14 cellular contexts compared by ENCODE assay signal in the genomic region with DNA sequence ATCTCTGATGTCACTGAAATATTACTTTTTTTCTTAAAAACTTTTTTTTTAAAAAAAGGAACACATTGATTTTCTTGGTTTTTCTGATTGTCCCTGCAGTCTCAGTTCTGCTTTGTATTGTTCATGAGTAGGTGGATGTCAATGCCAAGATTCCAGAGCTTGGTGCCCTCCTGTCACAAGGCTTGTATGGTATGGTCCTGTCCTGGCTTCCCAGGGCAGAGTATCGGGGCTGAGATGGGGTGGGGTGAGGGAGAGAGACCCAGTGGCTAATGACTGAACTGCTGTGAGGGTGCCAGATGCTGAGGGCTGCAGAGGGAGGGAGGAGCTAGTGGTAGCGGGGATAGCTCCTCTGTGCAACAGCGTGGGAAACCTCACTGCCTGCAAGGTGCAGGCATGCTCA. TPM values are rescaled to one million over a fixed set of nuclear protein-coding genes. Genes with fewer than 3 reads are reported as not detected.
A peak's percentile ranks its signal among the peaks of the same experiment; 100 is the strongest.
DNase-seq lines count a peak whose midpoint lies in the region; ATAC-seq, FAIRE-seq and TF ChIP-seq lines count a peak whose summit lies in the region.
"Had no signal": no experiment of that assay in that cellular context is flagged by ENCODE, and none has a peak within 500 bp of the region (broad histone marks: within the 10 kb centered on the region; RNA-seq: fewer than 3 reads in every experiment).

No MANE protein-coding gene starts in this region.

- 19% methylated on average over 3 of the region's 3 CpGs for WGBS in K562 (ENCODE audit: insufficient coverage, low coverage, missing lambda C conversion rate)

- no peak overlapping the region for H2AFZ ChIP-seq in K562 (ENCODE audit: low read depth, low read length)

- H3K9me1 ChIP-seq in K562 (ENCODE audit: control insufficient read depth, insufficient read depth, low read length), result no peaks in the 10 kb centered on the region

- no peaks in the 10 kb centered on the region for H3K9me3 ChIP-seq in K562 (replicated peaks; ENCODE audit: control insufficient read depth, insufficient read depth, low read depth, low read length)
- H3K9me3 ChIP-seq: A549, heart left ventricle, upper lobe of right lung had no signal

- H3K4me3 Mint-ChIP-seq in stimulated activated effector memory CD8-positive, alpha-beta T cell treated with anti-CD3 and anti-CD28 coated beads, Interleukin-12 subunit alpha, Interleukin-12 subunit beta, amount 100 ng/mL, for 72 hours, result no peak overlapping the region
- H3K4me3 Mint-ChIP-seq in activated T-helper 2 cell treated with anti-CD3 and anti-CD28 coated beads, Interferon-gamma antibody, Interleukin-2, Interleukin-4, amounts not matched to agents 10 μg/mL and 5 μg/mL and 100 μg/mL, durations not matched to agents 14 hours and 24 hours and 36 hours (ENCODE audit: low read depth), result no peak overlapping the region

- H3K27me3 ChIP-seq in K562 (ENCODE audit: control insufficient read depth in 2 of 2, insufficient read depth in 2 of 2, low read length in 2 of 2), result 0 out of 5 replicates have a peak, but pooled peaks cover 0 to 6% of the 10 kb centered on the region in 2 experiments
- H3K27me3 ChIP-seq: upper lobe of right lung had no signal

- H3K4me3 ChIP-seq in K562, result no peak overlapping the region
- H3K4me3 ChIP-seq: A549, heart left ventricle, upper lobe of right lung had no signal

- H3K27ac ChIP-seq in K562 (ENCODE audit: extremely low read depth, low read depth, low read length), result no peak overlapping the region
- H3K27ac ChIP-seq: upper lobe of right lung had no signal

- TF ChIP-seq RAD21 in K562 (CRISPR knock-in tag; conservative IDR thresholded peaks at IDR 0.05 in 1 of 2, IDR thresholded peaks at IDR 0.05 in 1 of 2), result no peak

- no peaks in the 10 kb centered on the region for H3K36me3 Mint-ChIP-seq in stimulated activated effector memory CD8-positive, alpha-beta T cell treated with anti-CD3 and anti-CD28 coated beads, Interleukin-12 subunit alpha, Interleukin-12 subunit beta, amount 100 ng/mL, for 72 hours
- no peaks in the 10 kb centered on the region for H3K36me3 Mint-ChIP-seq in activated T-helper 2 cell treated with anti-CD3 and anti-CD28 coated beads, Interferon-gamma antibody, Interleukin-2, Interleukin-4, amounts not matched to agents 10 μg/mL and 5 μg/mL and 100 μg/mL, durations not matched to agents 14 hours and 24 hours and 36 hours (ENCODE audit: low read depth)

- peaks cover 11 to 23% of the 10 kb centered on the region in 2 experiments; a peak in 4 of 5 replicates for H3K4me1 ChIP-seq in K562 (replicated peaks in 1 of 2; ENCODE audit: control insufficient read depth in 2 of 2, insufficient read depth in 2 of 2, low read length in 2 of 2)

- TF ChIP-seq POLR2A in K562 (conservative IDR thresholded peaks at IDR 0.05), result no peak

- FAIRE-seq in K562 (lab: Jason Lieb, UNC) (no peak), GM19239 (lab: Jason Lieb, UNC) (no peak)
- FAIRE-seq: A549 had no signal

- no peak for TF ChIP-seq CTCF in K562 (IDR thresholded peaks at IDR 0.05 in 2 of 3, conservative IDR thresholded peaks at IDR 0.05 in 1 of 3; ENCODE audit: insufficient read depth in 2 of 3, low read depth in 1 of 3, low read length in 3 of 3)

- H4K20me1 ChIP-seq in K562 (replicated peaks; ENCODE audit: control insufficient read depth, insufficient read depth, low read length), result no peaks in the 10 kb centered on the region

- peak; percentile 54 for DNase-seq in NCI-H510A treated with DMSO at 0.1 percent for 48 hours (lab: John Stamatoyannopoulos, UW)
- DNase-seq in NCI-H510A (lab: John Stamatoyannopoulos, UW), result no peak
- peak in 1 of 4 experiments; percentile 36 for DNase-seq in K562 (ENCODE audit: extremely low read depth in 1 of 4, low spot score in 3 of 4)
- no peak for DNase-seq in stimulated activated effector memory CD8-positive, alpha-beta T cell treated with anti-CD3 and anti-CD28 coated beads, Interleukin-12 subunit alpha, Interleukin-12 subunit beta, amount 100 ng/mL, for 72 hours (ENCODE audit: low spot score in 2 of 2)
- no peak for DNase-seq in activated T-helper 2 cell treated with anti-CD3 and anti-CD28 coated beads, Interferon-gamma antibody, Interleukin-2, Interleukin-4, amounts not matched to agents 10 μg/mL and 5 μg/mL and 100 μg/mL, durations not matched to agents 14 hours and 24 hours and 36 hours (ENCODE audit: low spot score)
- DNase-seq in GM19239 (ENCODE audit: insufficient read length, low spot score), result no peak
- DNase-seq: NCI-H1417 treated with DMSO at 0.1 percent for 48 hours; SIG-M5; stimulated activated CD4-positive, alpha-beta T cell treated with anti-CD3 and anti-CD28 coated beads, Interleukin-4, amount 100 ng/mL, for 4 hours; upper lobe of right lung had no signal

- no peaks in the 10 kb centered on the region for H3K36me3 ChIP-seq in K562 (ENCODE audit: control insufficient read depth, insufficient read depth, low read length)
- H3K36me3 ChIP-seq: heart left ventricle, upper lobe of right lung had no signal

- H3K79me2 ChIP-seq in K562 (ENCODE audit: control insufficient read depth, insufficient read depth, low read length), result peaks cover 6% of the 10 kb centered on the region

- no TSS peak for BruUV-seq in K562 (replicated peaks; lab: Mats Ljungman, UMichigan)

- H3K9me3 Mint-ChIP-seq in stimulated activated effector memory CD8-positive, alpha-beta T cell treated with anti-CD3 and anti-CD28 coated beads, Interleukin-12 subunit alpha, Interleukin-12 subunit beta, amount 100 ng/mL, for 72 hours, result no peaks in the 10 kb centered on the region
- no peaks in the 10 kb centered on the region for H3K9me3 Mint-ChIP-seq in activated T-helper 2 cell treated with anti-CD3 and anti-CD28 coated beads, Interferon-gamma antibody, Interleukin-2, Interleukin-4, amounts not matched to agents 10 μg/mL and 5 μg/mL and 100 μg/mL, durations not matched to agents 14 hours and 24 hours and 36 hours

- peaks cover 56% of the 10 kb centered on the region for H3K27me3 Mint-ChIP-seq in activated T-helper 2 cell treated with anti-CD3 and anti-CD28 coated beads, Interferon-gamma antibody, Interleukin-2, Interleukin-4, amounts not matched to agents 10 μg/mL and 5 μg/mL and 100 μg/mL, durations not matched to agents 14 hours and 24 hours and 36 hours (ENCODE audit: low read depth)

- H3K4me1 Mint-ChIP-seq in stimulated activated effector memory CD8-positive, alpha-beta T cell treated with anti-CD3 and anti-CD28 coated beads, Interleukin-12 subunit alpha, Interleukin-12 subunit beta, amount 100 ng/mL, for 72 hours, result peaks cover 7% of the 10 kb centered on the region
- peaks cover 3% of the 10 kb centered on the region for H3K4me1 Mint-ChIP-seq in activated T-helper 2 cell treated with anti-CD3 and anti-CD28 coated beads, Interferon-gamma antibody, Interleukin-2, Interleukin-4, amounts not matched to agents 10 μg/mL and 5 μg/mL and 100 μg/mL, durations not matched to agents 14 hours and 24 hours and 36 hours (ENCODE audit: low read depth)

- TF ChIP-seq EP300 in K562 (IDR thresholded peaks at IDR 0.05; ENCODE audit: low read length), result no peak

- POLR2A ChIA-PET in K562 (lab: Yijun Ruan, JAX), result interaction anchor here (0.6 to 2.4 kb wide), 4 partner anchors 8 to 47 kb away, joined by 3 to 10 read pairs (median 4); no protein-coding TSS in a partner anchor

- no peak overlapping the region for H3K27ac Mint-ChIP-seq in stimulated activated effector memory CD8-positive, alpha-beta T cell treated with anti-CD3 and anti-CD28 coated beads, Interleukin-12 subunit alpha, Interleukin-12 subunit beta, amount 100 ng/mL, for 72 hours
- no peak overlapping the region for H3K27ac Mint-ChIP-seq in activated T-helper 2 cell treated with anti-CD3 and anti-CD28 coated beads, Interferon-gamma antibody, Interleukin-2, Interleukin-4, amounts not matched to agents 10 μg/mL and 5 μg/mL and 100 μg/mL, durations not matched to agents 14 hours and 24 hours and 36 hours

- peak; percentile 50 for ATAC-seq in HG03342 (IDR thresholded peaks at IDR 0.05; ENCODE audit: unreplicated experiment)
- ATAC-seq in K562, result 0 out of 3 replicates have a peak, but pooled peaks have one; percentile 7
- peak; percentile 17 for ATAC-seq in stimulated activated effector memory CD8-positive, alpha-beta T cell treated with anti-CD3 and anti-CD28 coated beads, Interleukin-12 subunit alpha, Interleukin-12 subunit beta, amount 100 ng/mL, for 72 hours
- ATAC-seq in HG02642 (IDR thresholded peaks at IDR 0.05; ENCODE audit: poor library complexity, unreplicated experiment), result no peak
- ATAC-seq: A549, heart left ventricle, upper lobe of right lung had no signal

- in situ Hi-C loops in K562 (cut with MboI), result no loop called here

- no peak overlapping the region for H3K4me2 ChIP-seq in K562 (ENCODE audit: insufficient read depth, low read length)

- intact Hi-C loops in K562 (cut with micrococcal nuclease), result no loop called here
- intact Hi-C loops in activated T-helper 2 cell treated with anti-CD3 and anti-CD28 coated beads, Interferon-gamma antibody, Interleukin-2, Interleukin-4, amounts not matched to agents 10 μg/mL and 5 μg/mL and 100 μg/mL, durations not matched to agents 14 hours and 24 hours and 36 hours (cut with micrococcal nuclease), result no loop called here

- peak overlapping the region in 1 of 2 experiments; percentile 19; a peak in 1 of 4 replicates for H3K9ac ChIP-seq in K562 (ENCODE audit: insufficient read depth in 1 of 2, low read depth in 2 of 2, low read length in 2 of 2)

- CTCF ChIA-PET in K562 (lab: Yijun Ruan, JAX; ENCODE audit: low intra/inter-chr PET ratio), result no interaction called here

RNA-seq across cellular contexts. Expression of gene CTDSP2, which starts 4.4 kb away (rescaled TPM):
- total RNA-seq in K562 (2011; cell fraction: chromatin; rRNA removed; ENCODE audit: low replicate concordance), result 89.2 and 157 TPM in 2 replicates
- 72.6 and 88.1 TPM in 2 replicates for total RNA-seq in K562 (2011; cell fraction: nucleolus; rRNA removed)
- 93.3 and 110 TPM in 2 replicates for total RNA-seq in K562 (2011; cell fraction: nucleoplasm; rRNA removed)
- total RNA-seq in K562 (2014; rRNA removed) (42.0 and 60.5 TPM in 2 replicates), K562 (2014; rRNA removed; fragmentation: Illumina TruSeq; extraction: Trizol) (46.6 and 47.7 TPM in 2 replicates), K562 (2015; rRNA removed; fragmentation: Illumina TruSeq; extraction: Trizol) (39.8 and 40.2 TPM in 2 replicates), K562 (2021) (93.7 and 108 TPM in 2 replicates)
- polyA plus RNA-seq in K562 (2011; rRNA removed) (87.2 and 94.7 TPM in 2 replicates), K562 (2014; fragmentation: Illumina TruSeq; extraction: Trizol) (86.4 and 89.3 TPM in 2 replicates), K562 (2014; fragmentation: Nextera tagmentation; extraction: Ambion mirVana) (10 to 100 TPM; 20.4 to 24.1 TPM), K562 (2014; rRNA removed) (62.5 and 64.5 TPM in 2 replicates)
- polyA plus RNA-seq in K562 (2011; cell fraction: cytosol; rRNA removed), result 115 and 117 TPM in 2 replicates
- 128 and 133 TPM in 2 replicates for polyA plus RNA-seq in K562 (2011; cell fraction: nucleus; rRNA removed)
- polyA plus RNA-seq in K562 (2012), result 83.4 and 116 TPM in 2 replicates
- 102 and 145 TPM in 2 replicates for polyA minus RNA-seq in K562 (2011; rRNA and poly(A)+ RNA removed)
- polyA minus RNA-seq in K562 (2011; cell fraction: cytosol; rRNA and poly(A)+ RNA removed), result 85.8 and 88.5 TPM in 2 replicates
- 40.9 and 69.2 TPM in 2 replicates for polyA minus RNA-seq in K562 (2011; cell fraction: nucleus; rRNA and poly(A)+ RNA removed)
- 62.5 and 65.2 TPM in 2 replicates for total RNA-seq in activated T-helper 2 cell treated with anti-CD3 and anti-CD28 coated beads, Interferon-gamma antibody, Interleukin-2, Interleukin-4, amounts not matched to agents 10 μg/mL and 5 μg/mL and 100 μg/mL, durations not matched to agents 14 hours and 24 hours and 36 hours

RNA-seq across cellular contexts. Expression of gene AVIL, which starts 32.4 kb away (rescaled TPM):
- 1.2 and 1.3 TPM in 2 replicates for total RNA-seq in K562 (2011; cell fraction: chromatin; rRNA removed; ENCODE audit: low replicate concordance)
- 0.39 and 0.83 TPM in 2 replicates for total RNA-seq in K562 (2011; cell fraction: nucleolus; rRNA removed)
- total RNA-seq in K562 (2011; cell fraction: nucleoplasm; rRNA removed), result 1.1 and 1.5 TPM in 2 replicates
- total RNA-seq in K562 (2014; rRNA removed), result 0.05 and 0.24 TPM in 2 replicates
- 0.16 and 0.22 TPM in 2 replicates for total RNA-seq in K562 (2014; rRNA removed; fragmentation: Illumina TruSeq; extraction: Trizol)
- total RNA-seq in K562 (2015; rRNA removed; fragmentation: Illumina TruSeq; extraction: Trizol), result 0.25 and 0.34 TPM in 2 replicates
- 0.27 and 0.33 TPM in 2 replicates for total RNA-seq in K562 (2021)
- 0.17 and 0.24 TPM in 2 replicates for polyA plus RNA-seq in K562 (2011; rRNA removed)
- polyA plus RNA-seq in K562 (2011; cell fraction: cytosol; rRNA removed), result 0.10 and 0.18 TPM in 2 replicates
- polyA plus RNA-seq in K562 (2011; cell fraction: nucleus; rRNA removed), result 0.55 and 0.97 TPM in 2 replicates
- 0.73 and 2.2 TPM in 2 replicates for polyA plus RNA-seq in K562 (2012)
- polyA plus RNA-seq in K562 (2014; fragmentation: Illumina TruSeq; extraction: Trizol), result 0.39 TPM in 2 replicates
- polyA plus RNA-seq in K562 (2014; fragmentation: Nextera tagmentation; extraction: Ambion mirVana), result under 1 TPM; 0.24 to 0.36 TPM
- 1.5 TPM in 1 of 2 replicates, not detected in the other for polyA plus RNA-seq in K562 (2014; rRNA removed)
- polyA minus RNA-seq in K562 (2011; rRNA and poly(A)+ RNA removed), result 0.18 and 0.27 TPM in 2 replicates
- not detected in 2 replicates for polyA minus RNA-seq in K562 (2011; cell fraction: cytosol; rRNA and poly(A)+ RNA removed)
- polyA minus RNA-seq in K562 (2011; cell fraction: nucleus; rRNA and poly(A)+ RNA removed), result 0.27 and 0.89 TPM in 2 replicates
- total RNA-seq in activated T-helper 2 cell treated with anti-CD3 and anti-CD28 coated beads, Interferon-gamma antibody, Interleukin-2, Interleukin-4, amounts not matched to agents 10 μg/mL and 5 μg/mL and 100 μg/mL, durations not matched to agents 14 hours and 24 hours and 36 hours, result 0.37 and 0.50 TPM in 2 replicates
